In the genomic region with DNA sequence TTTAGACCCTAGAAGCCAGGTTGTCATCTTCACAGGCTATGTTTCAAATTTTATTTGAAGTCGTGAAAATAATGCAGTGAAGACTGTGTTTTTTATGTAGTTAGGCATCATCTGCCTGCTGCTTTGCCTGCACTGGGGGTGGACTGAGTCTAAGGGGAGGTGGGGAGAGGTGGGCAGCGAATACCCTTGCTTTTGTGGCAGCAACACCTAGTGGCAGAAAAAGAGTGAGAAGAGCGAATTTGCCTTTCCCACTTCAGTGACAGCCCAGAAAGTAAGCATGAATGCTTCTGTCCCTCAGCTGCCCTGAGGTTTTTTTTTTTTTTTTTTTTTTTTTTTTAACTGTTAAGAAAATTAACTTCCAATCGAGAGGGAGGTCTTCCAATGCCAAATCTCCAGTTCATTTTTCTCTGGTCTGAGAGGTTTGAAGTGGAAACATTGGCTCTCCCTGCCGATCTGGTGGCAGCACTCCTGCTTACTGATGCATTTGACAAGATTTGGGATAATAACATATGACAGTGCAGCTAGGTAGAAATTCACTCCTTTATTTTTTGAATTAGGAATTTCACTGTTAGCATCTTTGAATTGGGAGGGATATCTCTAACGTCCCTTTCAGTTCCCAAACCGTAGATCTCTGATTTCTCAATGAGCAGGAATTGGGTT, we compare ENCODE assay signal across 14 cellular contexts.
DNase-seq lines count a peak whose midpoint lies in the region; ATAC-seq and TF ChIP-seq lines count a peak whose summit lies in the region.
"Had no signal": no experiment of that assay in that cellular context is flagged by ENCODE, and none has a peak within 500 bp of the region (broad histone marks: within the 10 kb centered on the region; RNA-seq: fewer than 3 reads in every experiment).

No MANE protein-coding gene starts in this region.

- H4K20me1 ChIP-seq in GM23338 (replicated peaks; ENCODE audit: insufficient read depth) (peaks cover 4% of the 10 kb centered on the region; the same call in 1 of the 2 replicates), OCI-LY7 (ENCODE audit: insufficient read depth, low read length) (no peaks in the 10 kb centered on the region)

- peak; percentile 79 for ATAC-seq in GM23338
- no peak for ATAC-seq in effector memory CD8-positive, alpha-beta T cell (replicated peaks)
- no peak for ATAC-seq in activated CD8-positive, alpha-beta T cell treated with anti-CD3 and anti-CD28 coated beads, Interleukin-2, amount 10 ng/mL, durations not matched to agents 7 days and 5 days
- ATAC-seq in mucosa of descending colon, result no peak

- H3K27me3 Mint-ChIP-seq in GM23338 (ENCODE audit: insufficient read depth, low read depth, poor library complexity) (peaks cover 13% of the 10 kb centered on the region), glutamatergic neuron (ENCODE audit: unreplicated experiment) (peaks cover 5% of the 10 kb centered on the region)
- H3K27me3 Mint-ChIP-seq in effector memory CD8-positive, alpha-beta T cell, result no peaks in the 10 kb centered on the region
- no peaks in the 10 kb centered on the region for H3K27me3 Mint-ChIP-seq in activated CD8-positive, alpha-beta T cell treated with anti-CD3 and anti-CD28 coated beads, Interleukin-2, amount 10 ng/mL, durations not matched to agents 7 days and 5 days (ENCODE audit: low read depth)

- H3K27ac ChIP-seq in GM23338 (ENCODE audit: low read depth) (no peak overlapping the region), OCI-LY7 (ENCODE audit: low read depth, low read length, poor library complexity, severe bottlenecking) (no peak overlapping the region)

- H3K4me2 ChIP-seq in GM23338 (no peak overlapping the region), OCI-LY7 (ENCODE audit: low read length) (no peak overlapping the region)

- CTCF ChIA-PET in OCI-LY7 (lab: Charles Lee; ENCODE audit: unreplicated experiment), result no interaction called here
- CTCF ChIA-PET in activated CD8-positive, alpha-beta T cell treated with anti-CD3 and anti-CD28 coated beads, Interleukin-2, amount 10 ng/mL, durations not matched to agents 7 days and 5 days (lab: Charles Lee), result no interaction called here

- H3K4me1 Mint-ChIP-seq in GM23338 (peaks cover 48% of the 10 kb centered on the region), glutamatergic neuron (ENCODE audit: low read depth, unreplicated experiment) (peaks cover 47% of the 10 kb centered on the region)
- H3K4me1 Mint-ChIP-seq in effector memory CD8-positive, alpha-beta T cell (ENCODE audit: low read depth in 2 of 2), result no peaks in the 10 kb centered on the region
- H3K4me1 Mint-ChIP-seq in activated CD8-positive, alpha-beta T cell treated with anti-CD3 and anti-CD28 coated beads, Interleukin-2, amount 10 ng/mL, durations not matched to agents 7 days and 5 days (ENCODE audit: low read depth), result peaks cover 5% of the 10 kb centered on the region

- no peaks in the 10 kb centered on the region; the same call in 1 of the 2 replicates for H3K79me2 ChIP-seq in GM23338 (replicated peaks; ENCODE audit: insufficient read depth)
- no peaks in the 10 kb centered on the region for H3K79me2 ChIP-seq in OCI-LY7 (ENCODE audit: insufficient read depth, low read depth, low read length)

- H3K9me3 Mint-ChIP-seq in GM23338 (no peaks in the 10 kb centered on the region), glutamatergic neuron (ENCODE audit: unreplicated experiment) (peaks cover 18% of the 10 kb centered on the region)
- H3K9me3 Mint-ChIP-seq in effector memory CD8-positive, alpha-beta T cell, result no peaks in the 10 kb centered on the region
- no peaks in the 10 kb centered on the region for H3K9me3 Mint-ChIP-seq in activated CD8-positive, alpha-beta T cell treated with anti-CD3 and anti-CD28 coated beads, Interleukin-2, amount 10 ng/mL, durations not matched to agents 7 days and 5 days (ENCODE audit: insufficient read depth)
- H3K9me3 Mint-ChIP-seq: T-helper 2 cell treated with Interferon-gamma antibody and Interleukin-4, amounts not matched to agents 5 μg/mL and 100 μg/mL, for 36 hours had no signal

- no TSS peak for BruUV-seq in OCI-LY7 (replicated peaks; lab: Mats Ljungman, UMichigan)

- H3K27ac Mint-ChIP-seq in GM23338 (no peak overlapping the region), glutamatergic neuron (ENCODE audit: unreplicated experiment) (peak overlapping the region; percentile 75)
- H3K27ac Mint-ChIP-seq in effector memory CD8-positive, alpha-beta T cell, result no peak overlapping the region
- no peak overlapping the region for H3K27ac Mint-ChIP-seq in activated CD8-positive, alpha-beta T cell treated with anti-CD3 and anti-CD28 coated beads, Interleukin-2, amount 10 ng/mL, durations not matched to agents 7 days and 5 days
- H3K27ac Mint-ChIP-seq: T-helper 2 cell treated with Interferon-gamma antibody and Interleukin-4, amounts not matched to agents 5 μg/mL and 100 μg/mL, for 36 hours had no signal

- H3K9me2 ChIP-seq in GM23338 (ENCODE audit: insufficient read depth), result no peaks in the 10 kb centered on the region; the same call in 1 of the 2 replicates
- no peaks in the 10 kb centered on the region for H3K9me2 ChIP-seq in OCI-LY7 (ENCODE audit: insufficient read depth, low read length)

- H3K36me3 Mint-ChIP-seq in GM23338 (ENCODE audit: low read depth) (peaks cover 45% of the 10 kb centered on the region), glutamatergic neuron (ENCODE audit: unreplicated experiment) (peaks cover 9% of the 10 kb centered on the region)
- H3K36me3 Mint-ChIP-seq in effector memory CD8-positive, alpha-beta T cell (ENCODE audit: insufficient read depth), result peaks cover 8% of the 10 kb centered on the region
- H3K36me3 Mint-ChIP-seq in activated CD8-positive, alpha-beta T cell treated with anti-CD3 and anti-CD28 coated beads, Interleukin-2, amount 10 ng/mL, durations not matched to agents 7 days and 5 days (ENCODE audit: low read depth), result peaks cover 4% of the 10 kb centered on the region

- H3K4me1 ChIP-seq in GM23338 (ENCODE audit: insufficient read depth) (peaks cover 25% of the 10 kb centered on the region), OCI-LY7 (ENCODE audit: insufficient read depth, low read length, poor library complexity, severe bottlenecking) (no peaks in the 10 kb centered on the region), mucosa of descending colon (ENCODE audit: low read depth) (no peaks in the 10 kb centered on the region)

- DNase-seq in Ammon's horn (ENCODE audit: low spot score) (peak; percentile 54), GM23338 (ENCODE audit: low spot score) (peak; percentile 55), OCI-LY7 (ENCODE audit: low spot score) (peak; percentile 15), glutamatergic neuron (no peak), T-helper 2 cell (no peak), mucosa of descending colon (no peak)
- no peak for DNase-seq in effector memory CD8-positive, alpha-beta T cell
- no peak for DNase-seq in activated CD8-positive, alpha-beta T cell treated with anti-CD3 and anti-CD28 coated beads, Interleukin-2, amount 10 ng/mL, durations not matched to agents 7 days and 5 days
- DNase-seq: activated CD4-positive, alpha-beta T cell treated with anti-CD3 and anti-CD28 coated beads, Interleukin-2, amount 50 U/mL, for 4 hours; DMS153; NCI-H2081 treated with DMSO at 0.1 percent for 48 hours; RPMI8226; stimulated activated CD4-positive, alpha-beta T cell treated with anti-CD3 and anti-CD28 coated beads, Interleukin-2, amount 100 ng/mL, for 24 hours had no signal

- no peaks in the 10 kb centered on the region for H3F3A ChIP-seq in GM23338 (replicated peaks; ENCODE audit: low read depth)

- no peak overlapping the region for H3K4me3 ChIP-seq in GM23338
- no peak overlapping the region for H3K4me3 ChIP-seq in OCI-LY7 (ENCODE audit: low read depth, low read length, poor library complexity, severe bottlenecking)
- H3K4me3 ChIP-seq in mucosa of descending colon, result no peak overlapping the region

- no peaks in the 10 kb centered on the region for H3K36me3 ChIP-seq in GM23338 (ENCODE audit: insufficient read depth)
- H3K36me3 ChIP-seq in OCI-LY7 (ENCODE audit: insufficient read depth, low read length), result peaks cover 24% of the 10 kb centered on the region
- H3K36me3 ChIP-seq in mucosa of descending colon (ENCODE audit: low read depth), result no peaks in the 10 kb centered on the region

- H3K4me3 Mint-ChIP-seq in GM23338 (no peak overlapping the region), glutamatergic neuron (ENCODE audit: unreplicated experiment) (peak overlapping the region; percentile 55)
- H3K4me3 Mint-ChIP-seq in effector memory CD8-positive, alpha-beta T cell, result no peak overlapping the region
- no peak overlapping the region for H3K4me3 Mint-ChIP-seq in activated CD8-positive, alpha-beta T cell treated with anti-CD3 and anti-CD28 coated beads, Interleukin-2, amount 10 ng/mL, durations not matched to agents 7 days and 5 days
- H3K4me3 Mint-ChIP-seq: T-helper 2 cell treated with Interferon-gamma antibody and Interleukin-4, amounts not matched to agents 5 μg/mL and 100 μg/mL, for 36 hours had no signal

- TF ChIP-seq CTCF in GM23338 (conservative IDR thresholded peaks at IDR 0.05; ENCODE audit: low read depth in 2 of 2) (peak; percentile 41 to 73), OCI-LY7 (conservative IDR thresholded peaks at IDR 0.05; ENCODE audit: low read length) (peak; percentile 49), glutamatergic neuron (IDR thresholded peaks at IDR 0.05; ENCODE audit: partially characterized antibody, unreplicated experiment) (no peak), mucosa of descending colon (IDR thresholded peaks at IDR 0.05) (no peak)

- no peak overlapping the region for H2AFZ ChIP-seq in GM23338
- no peak overlapping the region for H2AFZ ChIP-seq in OCI-LY7 (ENCODE audit: low read length)

- no peaks in the 10 kb centered on the region for H3K9me3 ChIP-seq in OCI-LY7 (ENCODE audit: low read length)
- no peaks in the 10 kb centered on the region for H3K9me3 ChIP-seq in mucosa of descending colon

- intact Hi-C loops in OCI-LY7 (cut with micrococcal nuclease; ENCODE audit: unreplicated experiment), result no loop called here
- intact Hi-C loops in mucosa of descending colon (cut with DNase I, micrococcal nuclease), result no loop called here

- POLR2A ChIA-PET in OCI-LY7 (lab: Charles Lee), result interaction anchor here (0.6 to 0.7 kb wide), 2 partner anchors 16 to 717 kb away, joined by 3 read pairs; no protein-coding TSS in a partner anchor
- POLR2A ChIA-PET in activated CD8-positive, alpha-beta T cell treated with anti-CD3 and anti-CD28 coated beads, Interleukin-2, amount 10 ng/mL, durations not matched to agents 7 days and 5 days (lab: Charles Lee), result no interaction called here

- no peaks in the 10 kb centered on the region for H3K27me3 ChIP-seq in GM23338 (ENCODE audit: insufficient read depth)

TF ChIP-seq in GM23338, 12 proteins besides CTCF, POLR2A, EP300 and RAD21 (continues in another document):
- TF ChIP-seq EZH2phosphoT487 (IDR thresholded peaks at IDR 0.05; ENCODE audit: unreplicated experiment) (no peak), STAT1 (IDR thresholded peaks at IDR 0.05; ENCODE audit: unreplicated experiment) (no peak)

Comparison
In these comparisons a context has a peak if more than half of its experiments do, and no peak if none do; other contexts are left out.
1. DNase-seq: peak in Ammon's horn (single experiment), GM23338 (single experiment) and OCI-LY7 (single experiment); none in glutamatergic neuron (single experiment), T-helper 2 cell (0 of 5), effector memory CD8-positive, alpha-beta T cell (0 of 3), activated CD8-positive, alpha-beta T cell treated with anti-CD3 and anti-CD28 coated beads, Interleukin-2, amount 10 ng/mL, durations not matched to agents 7 days and 5 days (single experiment) and mucosa of descending colon (0 of 3).
2. CTCF ChIP-seq: peak in GM23338 (2 of 2) and OCI-LY7 (single experiment); none in glutamatergic neuron (single experiment) and mucosa of descending colon (single experiment).